In the genomic region with DNA sequence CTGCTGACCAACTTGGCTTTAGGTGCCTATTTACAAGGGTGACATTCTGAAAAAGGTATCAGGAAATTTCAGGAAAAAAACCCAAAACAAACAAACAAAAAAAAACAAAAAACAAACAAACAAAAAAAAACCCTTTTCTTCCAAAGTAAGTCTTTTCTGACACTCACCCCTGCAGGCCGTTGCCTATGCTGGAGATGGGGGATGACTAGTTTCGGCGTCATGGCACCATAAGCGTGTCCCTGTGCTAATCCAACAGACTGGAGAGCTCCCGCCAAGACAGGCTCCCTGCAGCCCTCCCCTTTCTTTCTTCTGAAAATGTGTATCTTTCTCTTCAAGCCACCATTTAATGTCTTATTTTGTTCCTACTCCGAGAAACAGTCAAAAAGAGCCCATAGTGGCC, we compare ENCODE assay signal across 7 cellular contexts. TPM values are rescaled to one million over a fixed set of nuclear protein-coding genes. Genes with fewer than 3 reads are reported as not detected.
"Had no signal": no experiment of that assay in that cellular context is flagged by ENCODE, and none has a peak within 500 bp of the region (broad histone marks: within the 10 kb centered on the region; RNA-seq: fewer than 3 reads in every experiment).

No MANE protein-coding gene starts in this region.

- H3K27ac Mint-ChIP-seq: GM23338 had no signal

- ATAC-seq: GM23338, K562 had no signal

- DNase-seq: H9, HCEC 1CT, IMR-90 had no signal

- H3K9me3 Mint-ChIP-seq: GM23338 had no signal

- H3K4me3 ChIP-seq: GM23338, K562 had no signal

- H3K4me3 Mint-ChIP-seq: GM23338, H9 had no signal

RNA-seq across cellular contexts. Expression of a gene that starts 13.7 kb away (rescaled TPM):
- total RNA-seq: GM23338, H1, H9, K562 had no signal
- polyA plus RNA-seq: H1, IMR-90, K562 had no signal

RNA-seq across cellular contexts. Expression of a gene that starts 55.2 kb away (rescaled TPM):
- total RNA-seq: HT-29, K562 had no signal
- polyA plus RNA-seq: IMR-90, K562 had no signal
